14 cellular contexts compared by ENCODE assay signal in genomic region chr9:121242219-121242954, GRCh38. TPM values are rescaled to one million over a fixed set of nuclear protein-coding genes. Genes with fewer than 3 reads are reported as not detected.
A peak's percentile ranks its signal among the peaks of the same experiment; 100 is the strongest.
DNase-seq lines count a peak whose midpoint lies in the region; ATAC-seq, FAIRE-seq and TF ChIP-seq lines count a peak whose summit lies in the region.
"Had no signal": no experiment of that assay in that cellular context is flagged by ENCODE, and none has a peak within 500 bp of the region (broad histone marks: within the 10 kb centered on the region; RNA-seq: fewer than 3 reads in every experiment).

No MANE protein-coding gene starts in this region.

- no peak for TF ChIP-seq CTCF in HFFc6 (IDR thresholded peaks at IDR 0.05)
- no peak for TF ChIP-seq CTCF in K562 (IDR thresholded peaks at IDR 0.05 in 2 of 3, conservative IDR thresholded peaks at IDR 0.05 in 1 of 3; ENCODE audit: insufficient read depth in 2 of 3, low read depth in 1 of 3, low read length in 3 of 3)
- TF ChIP-seq CTCF in body of pancreas (IDR thresholded peaks at IDR 0.05): no peak

- ATAC-seq in K562: peak; percentile 81
- peak; percentile 39 to 66 for ATAC-seq in left cardiac atrium
- no peak for ATAC-seq in body of pancreas
- ATAC-seq in GM18870 (IDR thresholded peaks at IDR 0.05; ENCODE audit: unreplicated experiment): no peak
- ATAC-seq: activated CD4-positive, alpha-beta T cell treated with anti-CD3 and anti-CD28 coated beads for 36 hours had no signal

- peak overlapping the region; percentile 85 for H3K27ac Mint-ChIP-seq in HFFc6
- H3K27ac Mint-ChIP-seq: activated CD4-positive, alpha-beta T cell treated with anti-CD3 and anti-CD28 coated beads for 36 hours; activated T-cell treated with anti-CD3 and anti-CD28 coated beads, Interleukin-2, amount 50 U/mL, for 24 hours; memory B cell had no signal

- H3K9me3 ChIP-seq in K562 (replicated peaks; ENCODE audit: control insufficient read depth, insufficient read depth, low read depth, low read length) (no peaks in the 10 kb centered on the region), body of pancreas (no peaks in the 10 kb centered on the region)

- no peaks in the 10 kb centered on the region for H3K36me3 ChIP-seq in K562 (ENCODE audit: control insufficient read depth, insufficient read depth, low read length)
- H3K36me3 ChIP-seq in body of pancreas (replicated peaks in 1 of 2; ENCODE audit: insufficient read depth in 1 of 2, low read depth in 2 of 2): no peaks in the 10 kb centered on the region

- H3K27ac ChIP-seq in K562 (ENCODE audit: extremely low read depth, low read depth, low read length) (no peak overlapping the region), skin epidermis (peak overlapping the region in 14 of 21 experiments; percentile 0 to 62 (median 37)), body of pancreas (no peak overlapping the region)
- H3K27ac ChIP-seq: C4-2B had no signal

- H4K20me1 ChIP-seq in K562 (replicated peaks; ENCODE audit: control insufficient read depth, insufficient read depth, low read length): no peaks in the 10 kb centered on the region

- in situ Hi-C loops in K562 (cut with MboI): no loop called here

- no peak overlapping the region for H3K4me2 ChIP-seq in K562 (ENCODE audit: insufficient read depth, low read length)

- peaks cover 8% of the 10 kb centered on the region for H3K9me3 Mint-ChIP-seq in HFFc6

- no peaks in the 10 kb centered on the region for H3K9me1 ChIP-seq in K562 (ENCODE audit: control insufficient read depth, insufficient read depth, low read length)

- no peak for TF ChIP-seq EP300 in K562 (IDR thresholded peaks at IDR 0.05; ENCODE audit: low read length)

- no peak for TF ChIP-seq RAD21 in K562 (CRISPR knock-in tag; conservative IDR thresholded peaks at IDR 0.05 in 1 of 2, IDR thresholded peaks at IDR 0.05 in 1 of 2)

- H3K4me1 ChIP-seq in K562 (replicated peaks in 1 of 2; ENCODE audit: control insufficient read depth in 2 of 2, insufficient read depth in 2 of 2, low read length in 2 of 2): peaks cover 9% of the 10 kb centered on the region in 2 experiments; a peak in 4 of 5 replicates
- H3K4me1 ChIP-seq in body of pancreas: no peaks in the 10 kb centered on the region

- H3K36me3 Mint-ChIP-seq in HFFc6 (ENCODE audit: low read depth): peaks cover 8% of the 10 kb centered on the region; the same call in 1 of the 2 replicates

- TF ChIP-seq POLR2A in K562 (conservative IDR thresholded peaks at IDR 0.05) (no peak), body of pancreas (IDR thresholded peaks at IDR 0.05) (no peak)

- H3K27me3 ChIP-seq in K562 (ENCODE audit: control insufficient read depth in 2 of 2, insufficient read depth in 2 of 2, low read length in 2 of 2): no peaks in the 10 kb centered on the region
- no peaks in the 10 kb centered on the region for H3K27me3 ChIP-seq in body of pancreas

- CTCF ChIA-PET in K562 (lab: Yijun Ruan, JAX; ENCODE audit: low intra/inter-chr PET ratio): no interaction called here

- peak; percentile 64 for DNase-seq in HFFc6
- peak in 1 of 4 experiments; percentile 23 for DNase-seq in K562 (ENCODE audit: extremely low read depth in 1 of 4, low spot score in 3 of 4)
- DNase-seq in left cardiac atrium: no peak
- no peak for DNase-seq in body of pancreas
- no peak for DNase-seq in DMS153 treated with DMSO at 0.1 percent for 48 hours (lab: John Stamatoyannopoulos, UW; ENCODE audit: unreplicated experiment)
- DNase-seq in NCI-H226: no peak
- DNase-seq: activated CD4-positive, alpha-beta T cell treated with anti-CD3 and anti-CD28 coated beads for 36 hours; activated T-cell treated with anti-CD3 and anti-CD28 coated beads, Interleukin-2, amount 50 U/mL, for 24 hours; NCI-H2171; stimulated activated naive CD4-positive, alpha-beta T cell treated with Interleukin-2 at 50 U/mL for 16 hours had no signal

- H2AFZ ChIP-seq in K562 (ENCODE audit: low read depth, low read length): peak overlapping the region; percentile 28

- no TSS peak for BruUV-seq in K562 (replicated peaks; lab: Mats Ljungman, UMichigan)

- POLR2A ChIA-PET in K562 (lab: Yijun Ruan, JAX): no interaction called here

- H3K4me3 Mint-ChIP-seq in HFFc6: no peak overlapping the region
- H3K4me3 Mint-ChIP-seq: activated CD4-positive, alpha-beta T cell treated with anti-CD3 and anti-CD28 coated beads for 36 hours; activated T-cell treated with anti-CD3 and anti-CD28 coated beads, Interleukin-2, amount 50 U/mL, for 24 hours; memory B cell had no signal

- intact Hi-C loops in K562 (cut with micrococcal nuclease) (loop anchor here (1.0 kb wide), 1 partner anchor 35 kb away; no protein-coding TSS in a partner anchor), left cardiac atrium (cut with DNase I) (no loop called here), body of pancreas (cut with DNase I) (no loop called here)

- FAIRE-seq in K562 (lab: Jason Lieb, UNC): peak; percentile 11

- peaks cover 63% of the 10 kb centered on the region for H3K4me1 Mint-ChIP-seq in HFFc6 (ENCODE audit: low read depth)
- H3K4me1 Mint-ChIP-seq: activated CD4-positive, alpha-beta T cell treated with anti-CD3 and anti-CD28 coated beads for 36 hours; memory B cell had no signal

- no peaks in the 10 kb centered on the region for H3K27me3 Mint-ChIP-seq in HFFc6 (ENCODE audit: insufficient read depth)
- H3K27me3 Mint-ChIP-seq: activated CD4-positive, alpha-beta T cell treated with anti-CD3 and anti-CD28 coated beads for 36 hours; activated T-cell treated with anti-CD3 and anti-CD28 coated beads, Interleukin-2, amount 50 U/mL, for 24 hours; memory B cell had no signal

- no peak overlapping the region for H3K4me3 ChIP-seq in K562
- H3K4me3 ChIP-seq in skin epidermis: no peak overlapping the region
- no peak overlapping the region for H3K4me3 ChIP-seq in body of pancreas

- H3K79me2 ChIP-seq in K562 (ENCODE audit: control insufficient read depth, insufficient read depth, low read length): no peaks in the 10 kb centered on the region

- no peak overlapping the region for H3K9ac ChIP-seq in K562 (ENCODE audit: insufficient read depth in 1 of 2, low read depth in 2 of 2, low read length in 2 of 2)

- WGBS in K562 (ENCODE audit: insufficient coverage, low coverage, missing lambda C conversion rate): 24% methylated on average over 5 of the region's 5 CpGs
- WGBS in body of pancreas, 2 donors: 57 to 81% methylated on average over 5 of the region's 5 CpGs

TF ChIP-seq in K562, 482 proteins besides CTCF, POLR2A, EP300 and RAD21 (continues in another document):
- TF ChIP-seq USF2 (CRISPR knock-in tag; IDR thresholded peaks at IDR 0.05) (peak; percentile 90), RAD51 (IDR thresholded peaks at IDR 0.05; ENCODE audit: borderline replicate concordance, low read depth) (peak; percentile 76)

RNA-seq across cellular contexts. Expression of gene GSN, which starts 25.6 kb away (rescaled TPM):
- 100 to 1,000 TPM; 288 to 394 (median 318) TPM for total RNA-seq in HFFc6 (2021; fragmentation: NEBNext Ultra II Directional; extraction: Animal tissue kit (Norgen Biotek cat#: 25700))
- 15.3 and 27.0 TPM in 2 replicates for total RNA-seq in K562 (2011; cell fraction: chromatin; rRNA removed; ENCODE audit: low replicate concordance)
- total RNA-seq in K562 (2011; cell fraction: nucleolus; rRNA removed): 9.9 and 11.0 TPM in 2 replicates
- total RNA-seq in K562 (2011; cell fraction: nucleoplasm; rRNA removed): 8.1 and 9.2 TPM in 2 replicates
- 8.2 and 10.8 TPM in 2 replicates for total RNA-seq in K562 (2014; rRNA removed)
- 3.3 and 3.5 TPM in 2 replicates for total RNA-seq in K562 (2014; rRNA removed; fragmentation: Illumina TruSeq; extraction: Trizol)
- 12.3 and 12.4 TPM in 2 replicates for total RNA-seq in K562 (2015; rRNA removed; fragmentation: Illumina TruSeq; extraction: Trizol)
- 9.0 and 9.6 TPM in 2 replicates for total RNA-seq in K562 (2021)
- polyA plus RNA-seq in K562 (2011; rRNA removed): 16.6 and 24.2 TPM in 2 replicates
- polyA plus RNA-seq in K562 (2011; cell fraction: cytosol; rRNA removed): 27.5 and 34.5 TPM in 2 replicates
- polyA plus RNA-seq in K562 (2011; cell fraction: nucleus; rRNA removed): 15.8 and 17.0 TPM in 2 replicates
- 11.2 and 34.5 TPM in 2 replicates for polyA plus RNA-seq in K562 (2012)
- polyA plus RNA-seq in K562 (2014; fragmentation: Illumina TruSeq; extraction: Trizol): 5.2 and 7.4 TPM in 2 replicates
- polyA plus RNA-seq in K562 (2014; fragmentation: Nextera tagmentation; extraction: Ambion mirVana): under 1 TPM; 0.39 to 0.41 TPM
- 7.5 and 11.2 TPM in 2 replicates for polyA plus RNA-seq in K562 (2014; rRNA removed)
- polyA minus RNA-seq in K562 (2011; rRNA and poly(A)+ RNA removed): 23.7 and 31.3 TPM in 2 replicates
- 24.8 and 27.9 TPM in 2 replicates for polyA minus RNA-seq in K562 (2011; cell fraction: cytosol; rRNA and poly(A)+ RNA removed)
- polyA minus RNA-seq in K562 (2011; cell fraction: nucleus; rRNA and poly(A)+ RNA removed): 6.2 and 9.0 TPM in 2 replicates
- total RNA-seq in left cardiac atrium: 1,000 to 10,000 TPM in 1 of 2 donors, 100 to 1,000 TPM in 1; 881 to 1,287 TPM
- 100 to 1,000 TPM; 328 to 753 TPM for total RNA-seq in body of pancreas

RNA-seq across cellular contexts. Expression of gene RAB14, which starts 40.7 kb away (rescaled TPM):
- 10 to 100 TPM; 80.3 to 91.4 (median 85.8) TPM for total RNA-seq in HFFc6 (2021; fragmentation: NEBNext Ultra II Directional; extraction: Animal tissue kit (Norgen Biotek cat#: 25700))
- total RNA-seq in K562 (2011; cell fraction: chromatin; rRNA removed; ENCODE audit: low replicate concordance): 10.7 and 28.6 TPM in 2 replicates
- total RNA-seq in K562 (2011; cell fraction: nucleolus; rRNA removed): 6.7 and 7.6 TPM in 2 replicates
- total RNA-seq in K562 (2011; cell fraction: nucleoplasm; rRNA removed): 20.8 and 42.9 TPM in 2 replicates
- total RNA-seq in K562 (2014; rRNA removed) (10.3 and 11.8 TPM in 2 replicates), K562 (2014; rRNA removed; fragmentation: Illumina TruSeq; extraction: Trizol) (25.5 and 26.8 TPM in 2 replicates), K562 (2015; rRNA removed; fragmentation: Illumina TruSeq; extraction: Trizol) (23.6 and 25.4 TPM in 2 replicates), K562 (2021) (41.8 and 48.4 TPM in 2 replicates), left cardiac atrium (10 to 100 TPM; 44.1 to 49.3 TPM), body of pancreas (10 to 100 TPM; 13.5 to 21.8 TPM)
- polyA plus RNA-seq in K562 (2011; rRNA removed) (17.6 and 19.8 TPM in 2 replicates), K562 (2014; fragmentation: Illumina TruSeq; extraction: Trizol) (32.4 and 35.8 TPM in 2 replicates), K562 (2014; fragmentation: Nextera tagmentation; extraction: Ambion mirVana) (10 to 100 TPM; 20.2 to 20.9 TPM), K562 (2014; rRNA removed) (15.9 and 16.7 TPM in 2 replicates)
- 4.0 and 10.5 TPM in 2 replicates for polyA plus RNA-seq in K562 (2011; cell fraction: cytosol; rRNA removed)
- 11.3 and 16.5 TPM in 2 replicates for polyA plus RNA-seq in K562 (2011; cell fraction: nucleus; rRNA removed)
- 30.3 and 32.9 TPM in 2 replicates for polyA plus RNA-seq in K562 (2012)
- polyA minus RNA-seq in K562 (2011; rRNA and poly(A)+ RNA removed): 14.8 and 18.2 TPM in 2 replicates
- polyA minus RNA-seq in K562 (2011; cell fraction: cytosol; rRNA and poly(A)+ RNA removed): 12.5 and 15.7 TPM in 2 replicates
- polyA minus RNA-seq in K562 (2011; cell fraction: nucleus; rRNA and poly(A)+ RNA removed): 10.0 and 16.6 TPM in 2 replicates

Comparison
In these comparisons a context has a peak if more than half of its experiments do, and no peak if none do; other contexts are left out.
1. ATAC-seq: peak in K562 (single experiment) and left cardiac atrium (2 of 2); none in body of pancreas (single experiment) and GM18870 (single experiment).
2. H3K27ac ChIP-seq: peak in skin epidermis (14 of 21); none in K562 (single experiment) and body of pancreas (0 of 4).
3. RNA of gene GSN, which starts 25.6 kb away (total RNA-seq): 881 to 1,287 TPM in left cardiac atrium, 328 to 753 TPM in body of pancreas and 288 to 394 TPM in HFFc6; 3.3 to 27.0 TPM in K562; every median in the first group is over 10 times any median in the second.